In genomic region chr1:89870998-89871397, GRCh38 we compare ENCODE assay signal across 2 cellular contexts.
TF ChIP-seq lines count a peak whose summit lies in the region.

No MANE protein-coding gene starts in this region.

TF ChIP-seq in K562, 482 proteins besides CTCF, POLR2A, EP300 and RAD21:
- no peak for TF ChIP-seq NR2C2 (CRISPR knock-in tag; IDR thresholded peaks at IDR 0.05)
- 0 out of 2 replicates have a peak, but pooled peaks have one; percentile 36 for TF ChIP-seq NR2C2 (tag; IDR thresholded peaks at IDR 0.05)
- TF ChIP-seq HMBOX1 (IDR thresholded peaks at IDR 0.05): 0 out of 2 replicates have a peak, but pooled peaks have one; percentile 29
- no peak for TF ChIP-seq BMI1 (IDR thresholded peaks at IDR 0.05; ENCODE audit: low read length)
- no peak for TF ChIP-seq ETS1 (conservative IDR thresholded peaks at IDR 0.05; ENCODE audit: control insufficient read depth, low read depth, low read length)
- TF ChIP-seq ZNF217 (CRISPR knock-in tag; IDR thresholded peaks at IDR 0.05): no peak
- TF ChIP-seq ZNF274 (IDR thresholded peaks at IDR 0.05; ENCODE audit: borderline replicate concordance, low read depth, low read length): no peak
- TF ChIP-seq TOE1 (IDR thresholded peaks at IDR 0.05; ENCODE audit: borderline replicate concordance): no peak
- no peak for TF ChIP-seq TOE1 (CRISPR knock-in tag; IDR thresholded peaks at IDR 0.05; ENCODE audit: borderline replicate concordance, low read depth)
- TF ChIP-seq NR2C1 (IDR thresholded peaks at IDR 0.05): no peak
- TF ChIP-seq NR2C1 (tag; IDR thresholded peaks at IDR 0.05): peak; percentile 58
- TF ChIP-seq ASH1L (IDR thresholded peaks at IDR 0.05; ENCODE audit: borderline replicate concordance, low read depth, partially characterized antibody): no peak

TF ChIP-seq in HepG2, 621 proteins besides CTCF, POLR2A, EP300 and RAD21 (continues in another document):
- TF ChIP-seq MEF2D (CRISPR knock-in tag; IDR thresholded peaks at IDR 0.05): 0 out of 2 replicates have a peak, but pooled peaks have one; percentile 34
- peak; percentile 94 for TF ChIP-seq SIX1 (CRISPR knock-in tag; IDR thresholded peaks at IDR 0.05; ENCODE audit: borderline replicate concordance)
- peak; percentile 95 for TF ChIP-seq HNRNPUL1 (IDR thresholded peaks at IDR 0.05; ENCODE audit: low read depth, low read length)
- TF ChIP-seq FOXP4 (CRISPR knock-in tag; IDR thresholded peaks at IDR 0.05): peak; percentile 86
- TF ChIP-seq CSRNP1 (CRISPR knock-in tag; IDR thresholded peaks at IDR 0.05): no peak
- no peak for TF ChIP-seq HMGA1 (CRISPR knock-in tag; conservative IDR thresholded peaks at IDR 0.05)
- TF ChIP-seq TCF7 (IDR thresholded peaks at IDR 0.05; ENCODE audit: low read depth): peak; percentile 39
- peak; percentile 59 for TF ChIP-seq BCL6 (CRISPR knock-in tag; IDR thresholded peaks at IDR 0.05)
- no peak for TF ChIP-seq ZC3H4 (CRISPR knock-in tag; IDR thresholded peaks at IDR 0.05; ENCODE audit: borderline replicate concordance)
- no peak for TF ChIP-seq ZNF775 (CRISPR knock-in tag; IDR thresholded peaks at IDR 0.05; ENCODE audit: borderline replicate concordance)
- peak; percentile 69 for TF ChIP-seq NCOA2 (CRISPR knock-in tag; IDR thresholded peaks at IDR 0.05)
- peak; percentile 62; the same call in 1 of the 2 replicates for TF ChIP-seq SKIL (CRISPR knock-in tag; IDR thresholded peaks at IDR 0.05; ENCODE audit: borderline replicate concordance)
- peak; percentile 59; the same call in 1 of the 2 replicates for TF ChIP-seq ZNF609 (CRISPR knock-in tag; IDR thresholded peaks at IDR 0.05; ENCODE audit: borderline replicate concordance)
- 0 out of 2 replicates have a peak, but pooled peaks have one; percentile 41 for TF ChIP-seq TEF (CRISPR knock-in tag; IDR thresholded peaks at IDR 0.05)
- no peak for TF ChIP-seq ZNF7 (CRISPR knock-in tag; IDR thresholded peaks at IDR 0.05)
- peak; percentile 36; the same call in 1 of the 2 replicates for TF ChIP-seq TBX2 (CRISPR knock-in tag; IDR thresholded peaks at IDR 0.05; ENCODE audit: borderline replicate concordance)
- no peak for TF ChIP-seq NAIF1 (CRISPR knock-in tag; IDR thresholded peaks at IDR 0.05; ENCODE audit: borderline replicate concordance)
- TF ChIP-seq ZNF780A (CRISPR knock-in tag; IDR thresholded peaks at IDR 0.05): no peak
- no peak for TF ChIP-seq MBNL3 (CRISPR knock-in tag; conservative IDR thresholded peaks at IDR 0.05)
- TF ChIP-seq SNAPC5 (CRISPR knock-in tag; IDR thresholded peaks at IDR 0.05; ENCODE audit: borderline replicate concordance): no peak
- TF ChIP-seq THYN1 (CRISPR knock-in tag; IDR thresholded peaks at IDR 0.05; ENCODE audit: borderline replicate concordance, low read depth): no peak
- TF ChIP-seq ARID5B (CRISPR knock-in tag; IDR thresholded peaks at IDR 0.05): peak; percentile 72
- TF ChIP-seq ZGPAT (CRISPR knock-in tag; IDR thresholded peaks at IDR 0.05): 0 out of 2 replicates have a peak, but pooled peaks have one; percentile 22
- TF ChIP-seq TAF15 (IDR thresholded peaks at IDR 0.05; ENCODE audit: low read depth, low read length, poor library complexity, severe bottlenecking): no peak
- no peak for TF ChIP-seq ZNF850 (CRISPR knock-in tag; conservative IDR thresholded peaks at IDR 0.05)
- TF ChIP-seq EZH2 (conservative IDR thresholded peaks at IDR 0.05; ENCODE audit: low read depth, low read length): no peak
- TF ChIP-seq SMC3 (IDR thresholded peaks at IDR 0.05; ENCODE audit: low read length): no peak
- TF ChIP-seq ATF4 (CRISPR knock-in tag; IDR thresholded peaks at IDR 0.05): peak in 1 of 2 experiments; percentile 25; a peak in 1 of 4 replicates
- no peak for TF ChIP-seq PAX8 (CRISPR knock-in tag; IDR thresholded peaks at IDR 0.05; ENCODE audit: borderline replicate concordance)
- no peak for TF ChIP-seq CHD2 (IDR thresholded peaks at IDR 0.05; ENCODE audit: low read depth, low read length)
- TF ChIP-seq NR2F6 (IDR thresholded peaks at IDR 0.05): peak; percentile 91
- TF ChIP-seq NR2F6 (CRISPR knock-in tag; IDR thresholded peaks at IDR 0.05): peak; percentile 66; the same call in 1 of the 2 replicates
- TF ChIP-seq HNF4A (CRISPR knock-in tag; IDR thresholded peaks at IDR 0.05): peak; percentile 27; the same call in 1 of the 2 replicates
- peak; percentile 61 for TF ChIP-seq TEAD3 (CRISPR knock-in tag; optimal IDR thresholded peaks at IDR 0.05; ENCODE audit: borderline replicate concordance)
- TF ChIP-seq HNRNPL (IDR thresholded peaks at IDR 0.05; ENCODE audit: low read depth, low read length): no peak
- no peak for TF ChIP-seq FOXA1 (IDR thresholded peaks at IDR 0.05)
- TF ChIP-seq FOXA1 (CRISPR knock-in tag; IDR thresholded peaks at IDR 0.05): peak; percentile 57
